ENCODE assay signal across 17 cellular contexts in the genomic region with DNA sequence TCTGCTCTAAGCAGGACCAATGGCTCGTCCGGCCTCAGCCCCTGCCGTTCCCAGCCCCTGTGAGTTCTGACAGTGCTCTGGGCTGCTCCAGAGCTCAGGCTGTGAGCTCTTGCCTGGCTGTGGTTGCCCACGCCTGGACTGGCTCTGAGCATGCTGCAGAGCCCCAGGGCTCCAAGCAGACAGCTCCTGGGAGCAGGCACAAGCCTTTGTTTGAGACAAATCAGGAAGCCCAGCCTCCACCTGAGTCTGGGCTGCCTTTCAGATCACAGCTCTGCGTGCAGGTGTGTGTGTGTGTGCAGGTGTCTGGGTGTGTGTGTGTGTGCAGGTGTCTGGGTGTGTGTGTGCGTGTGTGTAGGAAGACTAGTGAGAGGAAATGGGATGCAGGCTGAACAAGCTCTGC. TPM values are rescaled to one million over a fixed set of nuclear protein-coding genes. Genes with fewer than 3 reads are reported as not detected.
DNase-seq lines count a peak whose midpoint lies in the region; ATAC-seq, FAIRE-seq and TF ChIP-seq lines count a peak whose summit lies in the region.
"Had no signal": no experiment of that assay in that cellular context is flagged by ENCODE, and none has a peak within 500 bp of the region (broad histone marks: within the 10 kb centered on the region; RNA-seq: fewer than 3 reads in every experiment).

No MANE protein-coding gene starts in this region.

- H3K23me2 ChIP-seq in H9 (ENCODE audit: insufficient read length, low read depth, low read length, poor library complexity, severe bottlenecking), result no peaks in the 10 kb centered on the region

- no peak overlapping the region for H2AK5ac ChIP-seq in H9 (ENCODE audit: insufficient read length, low read length)

- WGBS in H9 (ENCODE audit: extremely low coverage, insufficient read length, low lambda C conversion rate), result no CpG with 5 or more reads among the region's 6 CpGs

- H3K18ac ChIP-seq in H9 (ENCODE audit: insufficient read length, low read depth, low read length), result no peak overlapping the region

- H3K4me3 ChIP-seq in BLaER1 (no peak overlapping the region), left lung (no peak overlapping the region)
- H3K4me3 ChIP-seq: gastroesophageal sphincter, HAP-1 had no signal

- H3K79me2 ChIP-seq in H9 (ENCODE audit: insufficient read depth, low read length), result no peaks in the 10 kb centered on the region

- 0 out of 2 replicates have a peak overlapping the region, but pooled peaks have one; percentile 27 for H3K14ac ChIP-seq in H9 (ENCODE audit: insufficient read depth, low read length)

- H3K4me2 ChIP-seq in BLaER1 (peak overlapping the region; percentile 60), H9 (ENCODE audit: insufficient read depth, insufficient read length, low read length) (no peak overlapping the region)

- H2BK12ac ChIP-seq in H9 (ENCODE audit: insufficient read length, low read depth, low read length), result no peak overlapping the region

- in situ Hi-C loops in ACHN (cut with HindIII; ENCODE audit: low pct_ligation_motif_present, low pct_unique_long_range_greater_than_20kb, low sequenced_read_pairs), result no loop called here

- H3K4ac ChIP-seq in H9 (ENCODE audit: low read depth, low read length), result no peak overlapping the region

- peaks cover 65% of the 10 kb centered on the region for H3K4me1 ChIP-seq in BLaER1
- H3K4me1 ChIP-seq in H9 (ENCODE audit: insufficient read depth, low read length), result no peaks in the 10 kb centered on the region
- peaks cover 0 to 8% of the 10 kb centered on the region in 2 donors for H3K4me1 ChIP-seq in left lung
- H3K4me1 ChIP-seq: HAP-1 had no signal

- no peak overlapping the region for H4K91ac ChIP-seq in H9 (ENCODE audit: insufficient read length, low read depth, low read length)

- no peak overlapping the region for H3K23ac ChIP-seq in H9 (ENCODE audit: insufficient read length, low read depth, low read length)

- H4K5ac ChIP-seq in H9 (ENCODE audit: insufficient read length, low read depth, low read length), result no peak overlapping the region

- no peak overlapping the region for H3T11ph ChIP-seq in H9 (ENCODE audit: low read length)

- no peak overlapping the region for H4K8ac ChIP-seq in H9 (replicated peaks; ENCODE audit: insufficient read length, low read depth, low read length)

- no peak for TF ChIP-seq CTCF in H9 (conservative IDR thresholded peaks at IDR 0.05)
- no peak for TF ChIP-seq CTCF in left lung (IDR thresholded peaks at IDR 0.05)
- TF ChIP-seq CTCF in D721Med (IDR thresholded peaks at IDR 0.05; ENCODE audit: insufficient read depth, missing control alignments), result no peak

- H3K36me3 ChIP-seq in BLaER1 (no peaks in the 10 kb centered on the region), left lung (no peaks in the 10 kb centered on the region)
- H3K36me3 ChIP-seq: gastroesophageal sphincter, HAP-1 had no signal

- H4K20me1 ChIP-seq in BLaER1 (no peaks in the 10 kb centered on the region), H9 (ENCODE audit: control insufficient read depth, insufficient read depth, insufficient read length) (no peaks in the 10 kb centered on the region)

- no peak overlapping the region for H2BK5ac ChIP-seq in H9 (ENCODE audit: insufficient read length, low read length)

- H3K56ac ChIP-seq in H9 (ENCODE audit: insufficient read length, low read depth, low read length), result no peak overlapping the region

- no peak for DNase-seq in H9
- peak; percentile 45 for DNase-seq in NCI-H345 treated with DMSO at 0.1 percent for 48 hours (lab: John Stamatoyannopoulos, UW; ENCODE audit: unreplicated experiment)
- no peak for DNase-seq in left lung
- no peak for DNase-seq in D721Med (ENCODE audit: insufficient read length, low spot score)
- no peak for DNase-seq in ACHN
- DNase-seq: activated CD4-positive, alpha-beta T cell treated with anti-CD3 and anti-CD28 coated beads for 4 hours; DND-41; KBM-7; small intestine; stimulated activated naive CD8-positive, alpha-beta T cell treated with anti-CD3 and anti-CD28 coated beads, Interleukin-15, Interleukin-2, amounts not matched to agents 100 U/mL and 50 U/mL, for 24 hours had no signal

- H3K27ac ChIP-seq in BLaER1 (no peak overlapping the region), H9 (ENCODE audit: insufficient read length, low read depth, low read length) (no peak overlapping the region), left lung (no peak overlapping the region)
- H3K27ac ChIP-seq: gastroesophageal sphincter had no signal

- no peak overlapping the region for H2AFZ ChIP-seq in H9 (ENCODE audit: low read length)

- no peak overlapping the region for H2BK20ac ChIP-seq in H9 (ENCODE audit: low read depth, low read length, poor library complexity, severe bottlenecking)

- FAIRE-seq in D721Med (lab: Jason Lieb, UNC), result no peak
- FAIRE-seq: islet of Langerhans, small intestine had no signal

- ATAC-seq in esophagus mucosa (peak; percentile 51), HG03469 (IDR thresholded peaks at IDR 0.05; ENCODE audit: unreplicated experiment) (no peak), left lung (no peak)
- ATAC-seq: gastroesophageal sphincter; stimulated activated naive CD8-positive, alpha-beta T cell treated with anti-CD3 and anti-CD28 coated beads, Interleukin-15, Interleukin-2, amounts not matched to agents 100 U/mL and 50 U/mL, for 24 hours had no signal

- peaks cover 30% of the 10 kb centered on the region for H3K27me3 Mint-ChIP-seq in H9 (ENCODE audit: low read depth)

- no peaks in the 10 kb centered on the region; a peak in 1 of 5 replicates for H3K9me3 Mint-ChIP-seq in H9
- H3K9me3 Mint-ChIP-seq: central memory CD8-positive, alpha-beta T cell had no signal

- H2BK120ac ChIP-seq in H9 (ENCODE audit: low read depth, low read length, poor library complexity, severe bottlenecking), result no peak overlapping the region

- intact Hi-C loops in left lung (cut with DNase I), result loop anchor here in 1 of 2 donors (5.0 kb wide), 1 partner anchor 299 kb away; a partner anchor contains a TSS

- no peaks in the 10 kb centered on the region for H3K9me3 ChIP-seq in BLaER1
- no peaks in the 10 kb centered on the region for H3K9me3 ChIP-seq in H9 (ENCODE audit: control insufficient read depth, low read depth, low read length)
- H3K9me3 ChIP-seq in left lung, result no peaks in the 10 kb centered on the region
- H3K9me3 ChIP-seq: gastroesophageal sphincter, HAP-1 had no signal

- peak overlapping the region in 1 of 2 experiments; percentile 5; a peak in 2 of 5 replicates for H3K4me3 Mint-ChIP-seq in H9
- H3K4me3 Mint-ChIP-seq: central memory CD8-positive, alpha-beta T cell had no signal

- H3K9ac ChIP-seq in BLaER1 (no peak overlapping the region), H9 (ENCODE audit: extremely low read depth, insufficient read length, low read length) (no peak overlapping the region)

- H3K27ac Mint-ChIP-seq in H9, result no peak overlapping the region; a peak in 1 of 7 replicates

- peaks cover 18 to 31% of the 10 kb centered on the region in 2 experiments for H3K4me1 Mint-ChIP-seq in H9

- no peak overlapping the region for H2BK15ac ChIP-seq in H9 (ENCODE audit: low read depth, low read length)

- H3K79me1 ChIP-seq in H9 (ENCODE audit: insufficient read depth, low read depth, low read length, poor library complexity, severe bottlenecking), result no peaks in the 10 kb centered on the region

- no peaks in the 10 kb centered on the region for H3K36me3 Mint-ChIP-seq in H9 (ENCODE audit: insufficient read depth in 1 of 3, low read depth in 3 of 3)

- H3K27me3 ChIP-seq in BLaER1, result no peaks in the 10 kb centered on the region
- H3K27me3 ChIP-seq in H9 (ENCODE audit: insufficient read depth, low read length), result no peaks in the 10 kb centered on the region; the same call in 1 of the 2 replicates
- peaks cover 0 to 10% of the 10 kb centered on the region in 2 donors for H3K27me3 ChIP-seq in left lung

RNA-seq across cellular contexts. Expression of a gene that starts 20.5 kb away (rescaled TPM):
- total RNA-seq in H9 (2021) (32.2 and 34.2 TPM in 2 replicates), esophagus mucosa (9.2 TPM), left lung (10 to 100 TPM; 11.8 to 11.9 TPM)

RNA-seq across cellular contexts. Expression of a gene that starts 28.6 kb away (rescaled TPM):
- total RNA-seq in H9 (2021) (7.0 and 8.1 TPM in 2 replicates), esophagus mucosa (6.5 TPM), left lung (10 to 100 TPM in 1 of 2 donors, 1 to 10 TPM in 1; 9.6 to 12.6 TPM)
